Comparison of ENCODE assay signal across 8 cellular contexts in genomic region chr19:1020868-1021425, GRCh38. TPM values are rescaled to one million over a fixed set of nuclear protein-coding genes. Genes with fewer than 3 reads are reported as not detected.
DNase-seq lines count a peak whose midpoint lies in the region; ATAC-seq and TF ChIP-seq lines count a peak whose summit lies in the region.

TMEM259 (minus strand) TSS chr19:1021123; CDS start chr19:1020996, 127 bp downstream.

- peaks cover 35% of the 10 kb centered on the region for H3K4me1 ChIP-seq in cardiac muscle cell (ENCODE audit: low read depth)
- H3K4me1 ChIP-seq in transverse colon: peaks cover 44 to 56% (median 48%) of the 10 kb centered on the region in 4 donors

- DNase-seq in GM13977 (ENCODE audit: low spot score) (peak; percentile 100), NCI-H146 treated with DMSO at 0.1 percent for 48 hours (lab: John Stamatoyannopoulos, UW; ENCODE audit: unreplicated experiment) (peak; percentile 81), T-helper 1 cell (peak; percentile 96 to 98 (median 97)), cardiac muscle cell (ENCODE audit: low read depth in 1 of 2, low spot score in 1 of 2) (peak; percentile 99), pons (ENCODE audit: low spot score) (peak; percentile 98), transverse colon (peak; percentile 98)

- peak; percentile 68 for TF ChIP-seq POLR2A in transverse colon (IDR thresholded peaks at IDR 0.05)

- ATAC-seq in HG02870 (IDR thresholded peaks at IDR 0.05; ENCODE audit: unreplicated experiment): peak; percentile 69

- WGBS in adipose tissue, 3 donors: 0 to 1% (median 0%) methylated on average over 44 to 68 of the region's 68 CpGs
- 0% methylated on average over 2 to 37 of the region's 68 CpGs for WGBS in transverse colon (ENCODE audit: low coverage in 1 of 2), 2 donors

- no peak for TF ChIP-seq CTCF in GM13977 (IDR thresholded peaks at IDR 0.05; ENCODE audit: extremely low read depth, insufficient read depth, missing control alignments)
- no peak for TF ChIP-seq CTCF in cardiac muscle cell (IDR thresholded peaks at IDR 0.05; ENCODE audit: low read depth, low read length)
- TF ChIP-seq CTCF in transverse colon (IDR thresholded peaks at IDR 0.05): no peak

- H3K36me3 ChIP-seq in cardiac muscle cell (no peaks in the 10 kb centered on the region), transverse colon (no peaks in the 10 kb centered on the region)

- TF ChIP-seq EP300 in transverse colon (IDR thresholded peaks at IDR 0.05; ENCODE audit: low read depth): no peak

- H3K27me3 ChIP-seq in cardiac muscle cell (no peaks in the 10 kb centered on the region), transverse colon (no peaks in the 10 kb centered on the region)

- H3K9me3 ChIP-seq in cardiac muscle cell (ENCODE audit: low read depth): no peaks in the 10 kb centered on the region
- no peaks in the 10 kb centered on the region for H3K9me3 ChIP-seq in transverse colon

- H3K4me3 ChIP-seq in cardiac muscle cell (peak within 1 kb of the TSS; percentile 85), transverse colon (peak within 1 kb of the TSS; percentile 46 to 100 (median 76))

- intact Hi-C loops in transverse colon (cut with DNase I; ENCODE audit: low total_unique reads): loop anchor here (10.0 kb wide), 1 partner anchor 224 kb away; the partner anchor contains the start of genes ATP5F1D and MIDN

- H3K27ac ChIP-seq in adipose tissue (ENCODE audit: low read depth, low read length) (peak within 1 kb of the TSS; percentile 84), cardiac muscle cell (peak within 1 kb of the TSS; percentile 99), transverse colon (peak within 1 kb of the TSS; percentile 92 to 98 (median 95))

- in situ Hi-C loops in GM13977 (cut with MboI; ENCODE audit: low pct_unique_long_range_greater_than_20kb, low sequenced_read_pairs, unreplicated experiment): no loop called here
- in situ Hi-C loops in transverse colon (cut with MboI; ENCODE audit: low pct_ligation_motif_present in 1 of 4, low pct_unique_long_range_greater_than_20kb in 1 of 4, low sequenced_read_pairs in 3 of 4): no loop called here

RNA-seq across cellular contexts. Expression of gene TMEM259, which starts in this region (rescaled TPM):
- polyA plus RNA-seq in adipose tissue (100 to 1,000 TPM; 107 to 198 (median 126) TPM), cardiac muscle cell (403 and 445 TPM in 2 replicates)
- total RNA-seq in cardiac muscle cell (228 and 370 TPM in 2 replicates), transverse colon (100 to 1,000 TPM; 226 to 676 (median 303) TPM)

Comparison
In these comparisons a context has a peak if more than half of its experiments do, and no peak if none do; other contexts are left out.
1. Peak in every context shown above with its lines: DNase-seq, ATAC-seq, H3K4me3 ChIP-seq and H3K27ac ChIP-seq.